Comparison of ENCODE assay signal across 8 cellular contexts in genomic region chr5:157540707-157541451, GRCh38. TPM values are rescaled to one million over a fixed set of nuclear protein-coding genes. Genes with fewer than 3 reads are reported as not detected.
A peak's percentile ranks its signal among the peaks of the same experiment; 100 is the strongest.
DNase-seq lines count a peak whose midpoint lies in the region; ATAC-seq and TF ChIP-seq lines count a peak whose summit lies in the region.

No MANE protein-coding gene starts in this region.

- no peak for TF ChIP-seq POLR2A in sigmoid colon (IDR thresholded peaks at IDR 0.05)

- peak; percentile 89 for ATAC-seq in GM19438 (IDR thresholded peaks at IDR 0.05; ENCODE audit: low read depth, unreplicated experiment)
- peak; percentile 93 for ATAC-seq in HG03442 (IDR thresholded peaks at IDR 0.05; ENCODE audit: unreplicated experiment)

- H3K27me3 ChIP-seq in sigmoid colon: no peaks in the 10 kb centered on the region

- H3K36me3 ChIP-seq in sigmoid colon: peaks cover 0 to 19% (median 10%) of the 10 kb centered on the region in 4 donors

- H3K4me1 ChIP-seq in sigmoid colon: peaks cover 0 to 96% (median 88%) of the 10 kb centered on the region in 4 donors

- peak overlapping the region; percentile 79 to 95 (median 86) for H3K27ac ChIP-seq in sigmoid colon

- no peak for TF ChIP-seq CTCF in AG10803 (conservative IDR thresholded peaks at IDR 0.05; ENCODE audit: low read length)
- TF ChIP-seq CTCF in fibroblast of the aortic adventitia (IDR thresholded peaks at IDR 0.05; ENCODE audit: insufficient read depth, low read length): no peak
- TF ChIP-seq CTCF in sigmoid colon (IDR thresholded peaks at IDR 0.05): no peak

- WGBS in sigmoid colon, 2 donors: 57 to 69% methylated on average over 11 of the region's 11 CpGs

- H3K9me3 ChIP-seq in sigmoid colon: no peaks in the 10 kb centered on the region

- no peak for TF ChIP-seq EP300 in sigmoid colon (IDR thresholded peaks at IDR 0.05)

- intact Hi-C loops in sigmoid colon (cut with DNase I): no loop called here

- H3K4me3 ChIP-seq in AG10803 (ENCODE audit: low read length) (peak overlapping the region; percentile 23; the same call in 1 of the 2 replicates), fibroblast of the aortic adventitia (ENCODE audit: low read depth, low read length) (no peak overlapping the region), sigmoid colon (peak overlapping the region in 2 of 4 donors; percentile 0 to 7)

- DNase-seq in AG10803 (ENCODE audit: low read depth) (peak; percentile 78), fibroblast of the aortic adventitia (ENCODE audit: low read depth) (peak; percentile 71), sigmoid colon (peak; percentile 82), NOMO-1 treated with DMSO at 0.1 percent for 48 hours (lab: John Stamatoyannopoulos, UW; ENCODE audit: unreplicated experiment) (no peak), NCI-H1092 (lab: John Stamatoyannopoulos, UW) (no peak)
- peak; percentile 65 for DNase-seq in activated CD8-positive, alpha-beta memory T cell treated with anti-CD3 and anti-CD28 coated beads, Interleukin-2, amount 50 U/mL, for 48 hours

RNA-seq across cellular contexts. Expression of gene ADAM19, which starts 34.7 kb away (rescaled TPM):
- total RNA-seq in fibroblast of the aortic adventitia (ENCODE audit: low replicate concordance): 11.2 and 15.5 TPM in 2 replicates
- total RNA-seq in sigmoid colon: 10 to 100 TPM; 18.8 to 53.2 (median 35.0) TPM
- 10 to 100 TPM in 1 of 3 donors, 1 to 10 TPM in 2; 1.2 to 16.3 (median 1.2) TPM for polyA plus RNA-seq in sigmoid colon

Comparison
In these comparisons a context has a peak if more than half of its experiments do, and no peak if none do; other contexts are left out.
1. DNase-seq: peak in AG10803 (single experiment), activated CD8-positive, alpha-beta memory T cell treated with anti-CD3 and anti-CD28 coated beads, Interleukin-2, amount 50 U/mL, for 48 hours (single experiment), fibroblast of the aortic adventitia (single experiment) and sigmoid colon (single experiment); none in NOMO-1 treated with DMSO at 0.1 percent for 48 hours (single experiment) and NCI-H1092 (single experiment).